17 cellular contexts compared by ENCODE assay signal in genomic region chr6:25427549-25427948, GRCh38.
DNase-seq lines count a peak whose midpoint lies in the region; ATAC-seq, FAIRE-seq and TF ChIP-seq lines count a peak whose summit lies in the region.
"Had no signal": no experiment of that assay in that cellular context is flagged by ENCODE, and none has a peak within 500 bp of the region (broad histone marks: within the 10 kb centered on the region; RNA-seq: fewer than 3 reads in every experiment).

No MANE protein-coding gene starts in this region.

- DNase-seq in GM19239 (ENCODE audit: insufficient read length, low spot score) (no peak), NAMALWA (ENCODE audit: low spot score) (peak; percentile 14), astrocyte (ENCODE audit: low read depth) (peak; percentile 20), Caco-2 (no peak), left ventricle myocardium superior (no peak)
- DNase-seq: CD8-positive, alpha-beta T cell; GF-D8; GOT3; H7 had no signal

- H3K27me3 Mint-ChIP-seq in astrocyte (ENCODE audit: low read depth, unreplicated experiment) (no peaks in the 10 kb centered on the region), Caco-2 (ENCODE audit: insufficient read depth, unreplicated experiment) (no peaks in the 10 kb centered on the region)

- intact Hi-C loops in Caco-2 (cut with micrococcal nuclease; ENCODE audit: unreplicated experiment) = no loop called here
- intact Hi-C loops in left ventricle myocardium superior (cut with micrococcal nuclease) = no loop called here

- POLR2A ChIA-PET in Caco-2 (lab: Charles Lee) = no interaction called here

- H3K27me3 ChIP-seq in DOHH2 (ENCODE audit: control insufficient read depth, low read length) (no peaks in the 10 kb centered on the region), astrocyte (ENCODE audit: insufficient read depth, low read length) (no peaks in the 10 kb centered on the region), Caco-2 (replicated peaks; ENCODE audit: control insufficient read depth, insufficient read depth, low read length) (no peaks in the 10 kb centered on the region)
- H3K27me3 ChIP-seq: BLaER1 treated with 17β-estradiol and CSF1 and Interleukin-3, amounts not matched to agents 10 nM and 100 nM had no signal

- peak overlapping the region; percentile 56 for H3K27ac ChIP-seq in DOHH2 (ENCODE audit: low read depth, low read length)
- H3K27ac ChIP-seq in astrocyte (ENCODE audit: low read depth, low read length) = no peak overlapping the region
- H3K27ac ChIP-seq: BLaER1 treated with 17β-estradiol and CSF1 and Interleukin-3, amounts not matched to agents 10 nM and 100 nM; HL-60; KMS-11 had no signal

- no peaks in the 10 kb centered on the region for H3K9me2 ChIP-seq in DOHH2 (replicated peaks; ENCODE audit: control insufficient read depth, low read length)

- no TSS peak for BruUV-seq in Caco-2 (replicated peaks; lab: Mats Ljungman, UMichigan)

- CTCF ChIA-PET in Caco-2 (lab: Charles Lee) = no interaction called here

- H3K9me3 ChIP-seq in DOHH2 (ENCODE audit: control insufficient read depth, insufficient read depth, low read length) = no peaks in the 10 kb centered on the region
- H3K9me3 ChIP-seq in astrocyte (ENCODE audit: insufficient read depth, low read depth, low read length) = no peaks in the 10 kb centered on the region
- no peaks in the 10 kb centered on the region for H3K9me3 ChIP-seq in Caco-2
- H3K9me3 ChIP-seq: BLaER1 treated with 17β-estradiol and CSF1 and Interleukin-3, amounts not matched to agents 10 nM and 100 nM had no signal

- H3K4me2 ChIP-seq in DOHH2 (ENCODE audit: low read length) (peak overlapping the region; percentile 63), astrocyte (ENCODE audit: low read length) (no peak overlapping the region)
- H3K4me2 ChIP-seq: BLaER1 treated with 17β-estradiol and CSF1 and Interleukin-3, amounts not matched to agents 10 nM and 100 nM; KMS-11 had no signal

- H3K4me1 Mint-ChIP-seq in astrocyte (ENCODE audit: low read depth, unreplicated experiment) (peaks cover 8% of the 10 kb centered on the region), Caco-2 (ENCODE audit: low read depth, unreplicated experiment) (peaks cover 14% of the 10 kb centered on the region)

- no peak overlapping the region for H3K9ac ChIP-seq in astrocyte (ENCODE audit: low read length)
- H3K9ac ChIP-seq: BLaER1 treated with 17β-estradiol and CSF1 and Interleukin-3, amounts not matched to agents 10 nM and 100 nM; KMS-11 had no signal

- H3K9me3 Mint-ChIP-seq in astrocyte (ENCODE audit: unreplicated experiment) (no peaks in the 10 kb centered on the region), Caco-2 (ENCODE audit: unreplicated experiment) (no peaks in the 10 kb centered on the region)
- H3K9me3 Mint-ChIP-seq: CD8-positive, alpha-beta T cell had no signal

- H3K27ac Mint-ChIP-seq in astrocyte (ENCODE audit: unreplicated experiment) (no peak overlapping the region), Caco-2 (ENCODE audit: unreplicated experiment) (no peak overlapping the region)
- H3K27ac Mint-ChIP-seq: B cell; CD8-positive, alpha-beta T cell had no signal

- ATAC-seq in GM18868 (IDR thresholded peaks at IDR 0.05; ENCODE audit: unreplicated experiment) = no peak
- no peak for ATAC-seq in left ventricle myocardium superior
- ATAC-seq in HG03045 (IDR thresholded peaks at IDR 0.05; ENCODE audit: unreplicated experiment) = no peak
- ATAC-seq: CD8-positive, alpha-beta T cell; HCT116 had no signal

- H3K79me2 ChIP-seq in DOHH2 (ENCODE audit: control insufficient read depth, low read length) (no peaks in the 10 kb centered on the region), astrocyte (ENCODE audit: insufficient read depth, low read length) (no peaks in the 10 kb centered on the region)

- H3K36me3 ChIP-seq in DOHH2 (ENCODE audit: control insufficient read depth, low read length) = no peaks in the 10 kb centered on the region
- no peaks in the 10 kb centered on the region for H3K36me3 ChIP-seq in astrocyte (ENCODE audit: insufficient read depth, low read length)
- H3K36me3 ChIP-seq in Caco-2 (ENCODE audit: control insufficient read depth, insufficient read depth, low read length) = no peaks in the 10 kb centered on the region

- peaks cover 4% of the 10 kb centered on the region; the same call in 1 of the 2 replicates for H3F3A ChIP-seq in DOHH2 (ENCODE audit: control insufficient read depth, insufficient read depth)

- peaks cover 57% of the 10 kb centered on the region for H3K4me1 ChIP-seq in DOHH2 (ENCODE audit: control insufficient read depth, low read length)
- no peaks in the 10 kb centered on the region for H3K4me1 ChIP-seq in astrocyte (ENCODE audit: insufficient read depth, low read length)
- no peaks in the 10 kb centered on the region for H3K4me1 ChIP-seq in Caco-2

- TF ChIP-seq CTCF in DOHH2 (IDR thresholded peaks at IDR 0.05; ENCODE audit: low read depth, low read length, poor library complexity, severe bottlenecking) = no peak
- TF ChIP-seq CTCF in astrocyte (IDR thresholded peaks at IDR 0.05; ENCODE audit: insufficient read depth, low read depth, low read length) = no peak
- TF ChIP-seq CTCF in Caco-2 (IDR thresholded peaks at IDR 0.05; ENCODE audit: insufficient read depth in 1 of 2, low read depth in 1 of 2, low read length in 1 of 2, severe bottlenecking in 1 of 2, unreplicated experiment in 1 of 2) = no peak

- no peak overlapping the region for H2AFZ ChIP-seq in astrocyte (ENCODE audit: low read depth, low read length)

- H3K4me3 Mint-ChIP-seq in astrocyte (ENCODE audit: unreplicated experiment) = no peak overlapping the region
- no peak overlapping the region for H3K4me3 Mint-ChIP-seq in Caco-2 (ENCODE audit: unreplicated experiment)
- H3K4me3 Mint-ChIP-seq: B cell; CD8-positive, alpha-beta T cell had no signal

- no peaks in the 10 kb centered on the region for H4K20me1 ChIP-seq in DOHH2 (ENCODE audit: control insufficient read depth, insufficient read depth, low read depth, low read length)
- no peaks in the 10 kb centered on the region for H4K20me1 ChIP-seq in astrocyte (ENCODE audit: insufficient read depth, low read length)

- H3K36me3 Mint-ChIP-seq in astrocyte (ENCODE audit: low read depth, unreplicated experiment) (peaks cover 3% of the 10 kb centered on the region), Caco-2 (ENCODE audit: insufficient read depth, unreplicated experiment) (no peaks in the 10 kb centered on the region)
- H3K36me3 Mint-ChIP-seq: CD8-positive, alpha-beta T cell had no signal

- H3K4me3 ChIP-seq in DOHH2 (ENCODE audit: low read length) (peak overlapping the region; percentile 35), astrocyte (ENCODE audit: insufficient read depth, low read depth, low read length) (no peak overlapping the region), Caco-2 (ENCODE audit: low read depth, low read length) (no peak overlapping the region)
- H3K4me3 ChIP-seq: BLaER1 treated with 17β-estradiol and CSF1 and Interleukin-3, amounts not matched to agents 10 nM and 100 nM had no signal

- FAIRE-seq in GM19239 (lab: Jason Lieb, UNC) = peak; percentile 68
- no peak for FAIRE-seq in astrocyte (lab: Jason Lieb, UNC)

Comparison
In these comparisons a context has a peak if more than half of its experiments do, and no peak if none do; other contexts are left out.
1. DNase-seq: peak in NAMALWA (single experiment) and astrocyte (single experiment); none in GM19239 (single experiment), Caco-2 (0 of 2) and left ventricle myocardium superior (single experiment).